ENCODE assay signal across 8 cellular contexts in the genomic region with DNA sequence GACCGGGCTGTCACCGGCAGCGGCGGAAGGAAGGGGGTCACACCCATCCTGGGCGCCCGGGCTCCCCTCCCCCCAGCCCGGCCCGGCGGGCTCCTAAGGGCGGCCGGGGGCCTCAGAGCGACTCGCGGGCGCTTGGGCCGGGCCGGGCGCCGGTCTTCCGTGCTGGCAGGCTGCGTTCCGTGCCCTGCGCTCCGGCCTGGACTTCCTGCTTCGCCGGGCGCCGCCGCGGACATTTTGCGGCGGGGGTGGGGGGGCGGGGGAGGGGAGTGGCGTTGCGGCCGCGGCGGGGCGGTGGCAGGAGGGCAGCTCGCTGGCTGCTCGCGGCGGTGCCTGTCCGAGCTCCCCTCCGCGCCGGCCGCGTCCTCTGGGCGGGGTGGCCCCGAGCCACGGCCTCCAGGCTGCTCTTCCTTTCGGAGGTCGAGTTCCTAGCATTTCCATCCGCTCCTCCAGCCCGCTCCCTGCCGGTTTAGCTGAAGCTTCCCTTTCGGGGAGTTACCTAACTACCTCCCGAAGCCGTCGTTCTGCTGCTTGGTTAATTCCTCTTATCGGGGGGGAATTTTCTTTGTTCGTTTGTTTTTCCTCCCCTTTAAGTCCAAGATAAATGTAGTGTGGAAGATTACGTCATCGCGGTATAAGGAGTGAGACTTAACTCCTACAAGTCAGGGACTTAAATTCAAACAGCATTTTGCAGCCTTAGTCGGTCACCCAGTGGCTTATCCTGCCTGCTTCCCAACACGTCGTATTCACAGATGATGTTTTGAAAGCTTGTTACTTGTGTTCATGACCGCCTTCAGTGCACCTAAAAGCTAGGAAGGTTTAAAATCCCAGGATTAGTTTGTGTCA. TPM values are rescaled to one million over a fixed set of nuclear protein-coding genes. Genes with fewer than 3 reads are reported as not detected.
DNase-seq lines count a peak whose midpoint lies in the region; ATAC-seq and TF ChIP-seq lines count a peak whose summit lies in the region.

No MANE protein-coding gene starts in this region.

- TF ChIP-seq CTCF in 22Rv1 (IDR thresholded peaks at IDR 0.05): 0 out of 2 replicates have a peak, but pooled peaks have one; percentile 3

- peaks cover 48% of the 10 kb centered on the region for H3K36me3 Mint-ChIP-seq in activated CD4-positive, alpha-beta memory T cell treated with anti-CD3 and anti-CD28 coated beads, Interleukin-2, amount 10 ng/mL, durations not matched to agents 7 days and 5 days (ENCODE audit: low read depth)

- H3K4me3 Mint-ChIP-seq in activated CD4-positive, alpha-beta memory T cell treated with anti-CD3 and anti-CD28 coated beads, Interleukin-2, amount 10 ng/mL, durations not matched to agents 7 days and 5 days: peak overlapping the region; percentile 100

- POLR2A ChIA-PET in activated CD4-positive, alpha-beta memory T cell treated with anti-CD3 and anti-CD28 coated beads, Interleukin-2, amount 10 ng/mL, durations not matched to agents 7 days and 5 days (lab: Charles Lee): interaction anchor here (0.9 to 43.8 kb wide), 17 partner anchors 14 to 1267 kb away, joined by 3 to 1616 read pairs (median 6); a partner anchor contains a TSS

- H3K27ac Mint-ChIP-seq in activated CD4-positive, alpha-beta memory T cell treated with anti-CD3 and anti-CD28 coated beads, Interleukin-2, amount 10 ng/mL, durations not matched to agents 7 days and 5 days: peak overlapping the region; percentile 99

- peaks cover 67% of the 10 kb centered on the region for H3K4me1 Mint-ChIP-seq in activated CD4-positive, alpha-beta memory T cell treated with anti-CD3 and anti-CD28 coated beads, Interleukin-2, amount 10 ng/mL, durations not matched to agents 7 days and 5 days

- CTCF ChIA-PET in activated CD4-positive, alpha-beta memory T cell treated with anti-CD3 and anti-CD28 coated beads, Interleukin-2, amount 10 ng/mL, durations not matched to agents 7 days and 5 days (lab: Charles Lee): interaction anchor here (1.0 to 8.2 kb wide), 7 partner anchors 13 to 457 kb away, joined by 3 to 112 read pairs (median 10); no protein-coding TSS in a partner anchor

- H3K9me3 Mint-ChIP-seq in activated CD4-positive, alpha-beta memory T cell treated with anti-CD3 and anti-CD28 coated beads, Interleukin-2, amount 10 ng/mL, durations not matched to agents 7 days and 5 days: no peaks in the 10 kb centered on the region

- peak overlapping the region; percentile 90 for H3K27ac ChIP-seq in 22Rv1

- no peaks in the 10 kb centered on the region for H3K27me3 Mint-ChIP-seq in activated CD4-positive, alpha-beta memory T cell treated with anti-CD3 and anti-CD28 coated beads, Interleukin-2, amount 10 ng/mL, durations not matched to agents 7 days and 5 days

- peak; percentile 42 for ATAC-seq in GM18498 (IDR thresholded peaks at IDR 0.05; ENCODE audit: unreplicated experiment)
- ATAC-seq in HG03039 (IDR thresholded peaks at IDR 0.05; ENCODE audit: unreplicated experiment): peak; percentile 34

- DNase-seq in NCI-H345 treated with DMSO at 0.1 percent for 48 hours (lab: John Stamatoyannopoulos, UW; ENCODE audit: unreplicated experiment) (peak; percentile 54), lung microvascular endothelial cell (ENCODE audit: low read depth in 2 of 2) (peak; percentile 71 to 83)
- DNase-seq in activated CD4-positive, alpha-beta memory T cell treated with anti-CD3 and anti-CD28 coated beads, Interleukin-2, amount 10 ng/mL, durations not matched to agents 7 days and 5 days: peak; percentile 58
- peak; percentile 42 for DNase-seq in effector CD8-positive, alpha-beta T cell (lab: John Stamatoyannopoulos, UW)
- DNase-seq in stimulated activated CD8-positive, alpha-beta memory T cell treated with anti-CD3 and anti-CD28 coated beads, Interleukin-12 subunit alpha, Interleukin-12 subunit beta, amount 100 ng/mL, for 4 hours (ENCODE audit: low read depth): peak; percentile 39

RNA-seq across cellular contexts. Expression of a gene that starts 0.7 kb away (rescaled TPM):
- 100 to 1,000 TPM; 377 to 388 TPM for total RNA-seq in activated CD4-positive, alpha-beta memory T cell treated with anti-CD3 and anti-CD28 coated beads, Interleukin-2, amount 10 ng/mL, durations not matched to agents 7 days and 5 days
- 227 and 372 TPM in 2 replicates for total RNA-seq in lung microvascular endothelial cell

RNA-seq across cellular contexts. Expression of a gene that starts 51.8 kb away (rescaled TPM):
- total RNA-seq in activated CD4-positive, alpha-beta memory T cell treated with anti-CD3 and anti-CD28 coated beads, Interleukin-2, amount 10 ng/mL, durations not matched to agents 7 days and 5 days: not detected
- not detected in 2 replicates for total RNA-seq in lung microvascular endothelial cell

Comparison
In these comparisons a context has a peak if more than half of its experiments do, and no peak if none do; other contexts are left out.
1. Peak in every context shown above with its lines: DNase-seq, ATAC-seq and H3K27ac ChIP-seq.